Comparison of ENCODE assay signal across 1 cellular context in the genomic region with DNA sequence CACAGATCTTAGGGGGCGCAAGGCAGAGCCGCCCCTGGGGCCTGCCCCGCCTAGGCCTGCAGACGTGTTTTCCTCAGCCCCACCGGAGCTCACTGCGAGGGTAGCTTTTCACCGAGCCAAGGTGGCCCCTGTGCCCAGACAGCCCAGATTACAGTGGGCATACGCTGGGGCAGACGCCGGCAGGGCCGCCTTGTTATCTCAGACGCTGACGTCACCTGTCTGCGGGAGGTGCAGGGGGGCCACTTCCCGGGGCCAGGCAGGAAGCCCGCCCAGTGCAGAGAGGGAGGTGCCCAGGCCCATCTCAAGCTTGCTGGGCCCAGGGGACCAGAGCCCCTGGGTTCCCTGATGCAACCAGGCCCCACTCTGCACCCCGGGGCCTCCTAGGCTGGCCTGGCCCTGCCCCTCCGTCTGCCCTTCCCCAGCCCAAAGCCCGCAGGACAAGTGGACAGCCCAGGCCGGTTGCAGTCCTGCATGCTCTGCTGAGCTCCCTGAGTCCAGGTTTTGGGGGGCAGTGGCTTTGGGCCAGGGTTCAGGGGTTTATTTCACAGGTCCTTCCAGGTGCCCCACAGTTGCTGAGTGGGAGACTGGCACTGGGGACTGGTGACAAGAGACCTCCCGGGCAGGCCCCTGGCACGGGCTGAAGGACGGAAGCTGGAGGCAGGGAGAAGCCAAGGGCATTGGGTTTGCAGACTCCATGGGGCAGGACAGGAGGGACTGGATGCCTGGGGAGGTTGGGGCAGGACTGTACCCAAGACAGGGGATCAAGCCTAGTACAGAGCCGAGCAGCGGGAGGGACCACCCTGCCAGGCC.
TF ChIP-seq lines count a peak whose summit lies in the region.

No MANE protein-coding gene starts in this region.

TF ChIP-seq in H1, 55 proteins besides CTCF, POLR2A, EP300 and RAD21:
- TF ChIP-seq RNF2 (IDR thresholded peaks at IDR 0.05; ENCODE audit: borderline replicate concordance, low read depth, low read length, missing control alignments, poor library complexity, severe bottlenecking) (no peak), TAF1 (IDR thresholded peaks at IDR 0.05; ENCODE audit: low read depth, low read length) (no peak), ATF2 (IDR thresholded peaks at IDR 0.05; ENCODE audit: low read length) (no peak), KDM5A (IDR thresholded peaks at IDR 0.05; ENCODE audit: low read length) (no peak), HDAC2 (IDR thresholded peaks at IDR 0.05; ENCODE audit: borderline replicate concordance in 1 of 2, low read depth in 2 of 2, low read length in 2 of 2) (no peak), HDAC6 (IDR thresholded peaks at IDR 0.05; ENCODE audit: low read depth, low read length) (no peak), RFX5 (IDR thresholded peaks at IDR 0.05; ENCODE audit: borderline replicate concordance, low read depth, low read length) (no peak), EGR1 (IDR thresholded peaks at IDR 0.05; ENCODE audit: borderline replicate concordance, low read depth, low read length) (no peak)
